20 cellular contexts compared by ENCODE assay signal in the genomic region with DNA sequence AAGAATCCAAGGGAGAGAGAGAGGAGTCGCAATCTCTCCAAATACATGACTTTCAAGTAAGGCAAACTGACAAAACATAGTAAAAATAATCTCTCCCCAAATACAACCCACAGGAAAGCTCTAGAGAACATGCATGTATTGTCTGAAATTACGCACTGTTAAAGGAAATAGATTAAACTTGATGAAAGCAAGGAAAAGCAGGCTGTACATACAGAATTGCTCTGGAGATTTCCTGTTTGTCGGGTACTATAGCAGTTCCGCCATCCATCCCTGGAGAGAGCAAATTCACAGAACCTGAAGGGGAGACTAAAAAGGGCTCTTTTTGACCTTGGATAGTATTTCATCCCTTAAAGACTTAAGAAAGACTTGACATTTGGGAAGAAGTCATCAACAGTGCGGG.
"Had no signal": no experiment of that assay in that cellular context is flagged by ENCODE, and none has a peak within 500 bp of the region (broad histone marks: within the 10 kb centered on the region; RNA-seq: fewer than 3 reads in every experiment).

No MANE protein-coding gene starts in this region.

- H3K4me3 ChIP-seq: MG63, SJSA1 had no signal

- H3K27ac ChIP-seq: SJSA1 had no signal

- H3K27me3 ChIP-seq: MG63, SJSA1 had no signal

- H3K9ac ChIP-seq: SK-N-SH had no signal

- H3K36me3 ChIP-seq: MG63, SJSA1 had no signal

- FAIRE-seq: RCC 7860 had no signal

- H3K4me1 ChIP-seq: SJSA1 had no signal

- H3K4me2 ChIP-seq: SK-N-SH had no signal

- H3K9me3 ChIP-seq: MG63, SJSA1, SK-N-SH had no signal

- DNase-seq: Karpas-422, KG1, MG63, NCI-H1092, NCI-H1105 treated with DMSO at 0.1 percent for 48 hours, NCI-H1417 treated with DMSO at 0.1 percent for 48 hours, NCI-H1694, NCI-H187 treated with DMSO at 0.1 percent for 48 hours, NCI-H2029 treated with DMSO at 0.1 percent for 48 hours, NCI-H2107, NCI-H2227 treated with DMSO at 0.1 percent for 48 hours, NCI-H524 treated with DMSO at 0.1 percent for 48 hours, NCI-H774, Right ventricle myocardium superior, RPMI8226, SIG-M5, SK-N-SH, SW 1271 had no signal
